16 cellular contexts compared by ENCODE assay signal in the genomic region with DNA sequence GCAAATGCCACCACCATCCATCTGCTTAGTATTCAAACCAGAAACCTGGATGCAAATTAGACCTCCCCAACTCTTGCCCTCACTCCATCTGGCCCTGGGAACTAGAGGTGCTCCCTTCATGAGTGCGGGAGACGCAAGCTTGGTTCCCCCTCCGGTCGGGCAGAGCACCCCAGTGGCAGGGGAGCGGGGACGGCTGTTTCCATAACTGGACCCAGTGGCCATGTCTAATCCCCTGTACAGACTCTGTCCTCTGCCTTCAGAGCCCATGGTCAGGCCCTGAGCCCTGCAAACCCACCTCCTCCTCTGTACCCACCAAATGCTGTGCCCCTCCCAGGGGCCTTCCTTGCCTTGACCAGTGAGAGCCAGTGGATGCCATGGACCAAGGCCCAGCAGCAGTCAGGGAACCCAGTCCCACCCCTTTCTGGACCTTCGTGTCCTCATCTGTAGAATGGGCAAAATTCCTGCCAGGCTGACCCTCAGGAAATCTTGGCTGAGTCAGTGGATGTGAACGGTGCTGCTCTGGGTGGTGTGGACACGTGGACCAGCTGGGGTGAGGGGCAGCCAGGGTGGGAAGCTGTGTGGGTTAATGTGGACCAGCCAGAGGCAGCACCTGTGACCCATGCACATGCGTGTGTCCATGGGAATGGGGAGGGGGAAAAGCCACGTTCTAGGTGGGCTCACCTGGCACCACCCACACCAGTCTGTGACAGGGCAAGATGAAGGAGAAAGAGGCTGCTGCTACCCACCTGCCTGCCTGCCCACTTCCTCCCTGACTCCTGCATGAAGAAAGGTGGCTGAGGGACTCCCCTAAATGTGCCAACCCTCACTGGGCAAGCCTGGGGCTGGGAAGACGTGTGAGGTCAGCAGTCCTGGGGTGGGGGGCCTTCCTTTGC.
DNase-seq lines count a peak whose midpoint lies in the region; TF ChIP-seq lines count a peak whose summit lies in the region.
"Had no signal": no experiment of that assay in that cellular context is flagged by ENCODE, and none has a peak within 500 bp of the region (broad histone marks: within the 10 kb centered on the region; RNA-seq: fewer than 3 reads in every experiment).

No MANE protein-coding gene starts in this region.

- no peaks in the 10 kb centered on the region for H4K20me1 ChIP-seq in hepatocyte (ENCODE audit: insufficient read depth, poor library complexity, severe bottlenecking)

- no peaks in the 10 kb centered on the region for H3K79me2 ChIP-seq in hepatocyte

- no peaks in the 10 kb centered on the region for H3K36me3 ChIP-seq in hepatocyte (replicated peaks; ENCODE audit: insufficient read depth, low read depth)
- H3K36me3 ChIP-seq: colonic mucosa, SJCRH30 had no signal

- no peaks in the 10 kb centered on the region for H3K9me2 ChIP-seq in hepatocyte (replicated peaks; ENCODE audit: insufficient read depth)

- no peak overlapping the region for H3K4me2 ChIP-seq in hepatocyte

- H3K4me1 Mint-ChIP-seq in activated CD4-positive, alpha-beta memory T cell treated with anti-CD3 and anti-CD28 coated beads, Interleukin-2, amount 10 ng/mL, durations not matched to agents 7 days and 5 days: peaks cover 50% of the 10 kb centered on the region
- H3K4me1 Mint-ChIP-seq in activated CD4-positive, alpha-beta memory T cell treated with anti-CD3 and anti-CD28 coated beads for 36 hours (ENCODE audit: low read depth): peaks cover 13% of the 10 kb centered on the region
- peaks cover 14% of the 10 kb centered on the region for H3K4me1 Mint-ChIP-seq in mesothelial cell of epicardium

- H3K4me3 Mint-ChIP-seq in activated CD4-positive, alpha-beta memory T cell treated with anti-CD3 and anti-CD28 coated beads, Interleukin-2, amount 10 ng/mL, durations not matched to agents 7 days and 5 days: no peak overlapping the region
- no peak overlapping the region for H3K4me3 Mint-ChIP-seq in activated CD4-positive, alpha-beta memory T cell treated with anti-CD3 and anti-CD28 coated beads for 36 hours
- no peak overlapping the region for H3K4me3 Mint-ChIP-seq in mesothelial cell of epicardium
- H3K4me3 Mint-ChIP-seq: natural killer cell treated with Interleukin-12 subunit alpha and Interleukin-12 subunit beta and Interleukin-15 and Interleukin-18, amount 100 ng/mL, for 72 hours had no signal

- H3K27me3 ChIP-seq in hepatocyte: no peaks in the 10 kb centered on the region
- H3K27me3 ChIP-seq: colonic mucosa, SJCRH30 had no signal

- CTCF ChIA-PET in activated CD4-positive, alpha-beta memory T cell treated with anti-CD3 and anti-CD28 coated beads, Interleukin-2, amount 10 ng/mL, durations not matched to agents 7 days and 5 days (lab: Charles Lee): interaction anchor here (1.2 to 2.0 kb wide), 7 partner anchors 9 to 89 kb away, joined by 3 to 13 read pairs (median 6); no protein-coding TSS in a partner anchor
- CTCF ChIA-PET in activated CD4-positive, alpha-beta memory T cell treated with anti-CD3 and anti-CD28 coated beads for 36 hours (lab: Charles Lee): interaction anchor here (0.6 to 3.6 kb wide), 9 partner anchors 29 to 214 kb away, joined by 3 to 30 read pairs (median 4); no protein-coding TSS in a partner anchor

- H3K36me3 Mint-ChIP-seq in activated CD4-positive, alpha-beta memory T cell treated with anti-CD3 and anti-CD28 coated beads, Interleukin-2, amount 10 ng/mL, durations not matched to agents 7 days and 5 days (ENCODE audit: low read depth): peaks cover 8% of the 10 kb centered on the region
- H3K36me3 Mint-ChIP-seq in activated CD4-positive, alpha-beta memory T cell treated with anti-CD3 and anti-CD28 coated beads for 36 hours: peaks cover 1% of the 10 kb centered on the region
- H3K36me3 Mint-ChIP-seq in mesothelial cell of epicardium: peaks cover 2% of the 10 kb centered on the region
- H3K36me3 Mint-ChIP-seq: activated naive CD4-positive, alpha-beta T cell treated with anti-CD3 and anti-CD28 coated beads, Interleukin-2, amount 50 U/mL, for 72 hours; natural killer cell treated with Interleukin-12 subunit alpha and Interleukin-12 subunit beta and Interleukin-15 and Interleukin-18, amount 100 ng/mL, for 72 hours had no signal

- no peak overlapping the region for H3K27ac ChIP-seq in hepatocyte
- H3K27ac ChIP-seq: colonic mucosa had no signal

- peaks cover 8% of the 10 kb centered on the region for H3K4me1 ChIP-seq in hepatocyte (ENCODE audit: insufficient read depth)
- H3K4me1 ChIP-seq: colonic mucosa had no signal

- peak overlapping the region; percentile 31 for H3K27ac Mint-ChIP-seq in activated CD4-positive, alpha-beta memory T cell treated with anti-CD3 and anti-CD28 coated beads, Interleukin-2, amount 10 ng/mL, durations not matched to agents 7 days and 5 days
- no peak overlapping the region for H3K27ac Mint-ChIP-seq in activated CD4-positive, alpha-beta memory T cell treated with anti-CD3 and anti-CD28 coated beads for 36 hours
- H3K27ac Mint-ChIP-seq in mesothelial cell of epicardium: no peak overlapping the region
- H3K27ac Mint-ChIP-seq: natural killer cell treated with Interleukin-12 subunit alpha and Interleukin-12 subunit beta and Interleukin-15 and Interleukin-18, amount 100 ng/mL, for 72 hours; progenitor cell of endocrine pancreas had no signal

- no peaks in the 10 kb centered on the region for H3K9me3 ChIP-seq in hepatocyte (ENCODE audit: low read depth)
- H3K9me3 ChIP-seq: colonic mucosa, SJCRH30 had no signal

- peak; percentile 15 for DNase-seq in activated CD4-positive, alpha-beta memory T cell treated with anti-CD3 and anti-CD28 coated beads, Interleukin-2, amount 10 ng/mL, durations not matched to agents 7 days and 5 days
- no peak for DNase-seq in activated CD4-positive, alpha-beta memory T cell treated with anti-CD3 and anti-CD28 coated beads for 36 hours
- peak; percentile 4 for DNase-seq in Jurkat, Clone E6-1 (ENCODE audit: low read depth, low spot score)
- DNase-seq in hepatocyte (ENCODE audit: low spot score) (peak; percentile 2), mesothelial cell of epicardium (ENCODE audit: low spot score in 2 of 2, unreplicated experiment in 2 of 2) (no peak), NCI-H2227 treated with DMSO at 0.1 percent for 48 hours (lab: John Stamatoyannopoulos, UW) (no peak), OCI-M2 (lab: John Stamatoyannopoulos, UW; ENCODE audit: unreplicated experiment) (no peak)
- peak; percentile 18 for DNase-seq in stimulated activated CD8-positive, alpha-beta memory T cell treated with anti-CD3 and anti-CD28 coated beads, Interleukin-4, amount 100 ng/mL, for 48 hours
- DNase-seq: colonic mucosa; NCI-H748 treated with DMSO at 0.1 percent for 48 hours; stimulated activated CD4-positive, alpha-beta T cell treated with anti-CD3 and anti-CD28 coated beads, Interleukin-2, amount 100 ng/mL, for 48 hours; T1000 had no signal

- H3K27me3 Mint-ChIP-seq in activated CD4-positive, alpha-beta memory T cell treated with anti-CD3 and anti-CD28 coated beads, Interleukin-2, amount 10 ng/mL, durations not matched to agents 7 days and 5 days: peaks cover 3% of the 10 kb centered on the region
- H3K27me3 Mint-ChIP-seq in activated CD4-positive, alpha-beta memory T cell treated with anti-CD3 and anti-CD28 coated beads for 36 hours: no peaks in the 10 kb centered on the region
- no peaks in the 10 kb centered on the region for H3K27me3 Mint-ChIP-seq in mesothelial cell of epicardium (ENCODE audit: low read depth)
- H3K27me3 Mint-ChIP-seq: progenitor cell of endocrine pancreas had no signal

- 87% methylated on average over 12 of the region's 12 CpGs for WGBS in hepatocyte (ENCODE audit: low lambda C conversion rate, missing lambda C conversion rate)

- POLR2A ChIA-PET in activated CD4-positive, alpha-beta memory T cell treated with anti-CD3 and anti-CD28 coated beads, Interleukin-2, amount 10 ng/mL, durations not matched to agents 7 days and 5 days (lab: Charles Lee): interaction anchor here (1.3 to 1.6 kb wide), 2 partner anchors 9 to 87 kb away, joined by 4 to 9 read pairs; no protein-coding TSS in a partner anchor
- POLR2A ChIA-PET in activated CD4-positive, alpha-beta memory T cell treated with anti-CD3 and anti-CD28 coated beads for 36 hours (lab: Charles Lee): no interaction called here

- H3K4me3 ChIP-seq in Jurkat, Clone E6-1 (ENCODE audit: low read length): no peak overlapping the region
- H3K4me3 ChIP-seq in hepatocyte: no peak overlapping the region
- H3K4me3 ChIP-seq: colonic mucosa, SJCRH30 had no signal

- TF ChIP-seq CTCF in hepatocyte (IDR thresholded peaks at IDR 0.05; ENCODE audit: poor library complexity): no peak
- no peak for TF ChIP-seq CTCF in mesothelial cell of epicardium (IDR thresholded peaks at IDR 0.05; ENCODE audit: unreplicated experiment)

- intact Hi-C loops in activated CD4-positive, alpha-beta memory T cell treated with anti-CD3 and anti-CD28 coated beads for 36 hours (cut with micrococcal nuclease): loop anchor here (5.0 kb wide), 1 partner anchor 85 kb away; no protein-coding TSS in a partner anchor

- H2AFZ ChIP-seq in hepatocyte: no peak overlapping the region

- H3K9me3 Mint-ChIP-seq in activated CD4-positive, alpha-beta memory T cell treated with anti-CD3 and anti-CD28 coated beads, Interleukin-2, amount 10 ng/mL, durations not matched to agents 7 days and 5 days: peaks cover 6% of the 10 kb centered on the region
- peaks cover 2% of the 10 kb centered on the region for H3K9me3 Mint-ChIP-seq in activated CD4-positive, alpha-beta memory T cell treated with anti-CD3 and anti-CD28 coated beads for 36 hours
- peaks cover 6% of the 10 kb centered on the region for H3K9me3 Mint-ChIP-seq in mesothelial cell of epicardium
- H3K9me3 Mint-ChIP-seq: activated naive CD4-positive, alpha-beta T cell treated with anti-CD3 and anti-CD28 coated beads, Interleukin-2, amount 50 U/mL, for 72 hours; natural killer cell treated with Interleukin-12 subunit alpha and Interleukin-12 subunit beta and Interleukin-15 and Interleukin-18, amount 100 ng/mL, for 72 hours had no signal

Comparison
In these comparisons a context has a peak if more than half of its experiments do, and no peak if none do; other contexts are left out.
1. DNase-seq: peak in activated CD4-positive, alpha-beta memory T cell treated with anti-CD3 and anti-CD28 coated beads, Interleukin-2, amount 10 ng/mL, durations not matched to agents 7 days and 5 days (single experiment), Jurkat, Clone E6-1 (single experiment), hepatocyte (single experiment) and stimulated activated CD8-positive, alpha-beta memory T cell treated with anti-CD3 and anti-CD28 coated beads, Interleukin-4, amount 100 ng/mL, for 48 hours (single experiment); none in activated CD4-positive, alpha-beta memory T cell treated with anti-CD3 and anti-CD28 coated beads for 36 hours (single experiment), mesothelial cell of epicardium (0 of 2), NCI-H2227 treated with DMSO at 0.1 percent for 48 hours (single experiment) and OCI-M2 (single experiment).